8 cellular contexts compared by ENCODE assay signal in genomic region chr4:20395160-20395773, GRCh38.
DNase-seq lines count a peak whose midpoint lies in the region; ATAC-seq and TF ChIP-seq lines count a peak whose summit lies in the region.

No MANE protein-coding gene starts in this region.

- H3K4me3 ChIP-seq in Jurkat, Clone E6-1 (ENCODE audit: low read length) = no peak overlapping the region
- no peak overlapping the region for H3K4me3 ChIP-seq in smooth muscle cell

- H3K4me2 ChIP-seq in smooth muscle cell = no peak overlapping the region

- ATAC-seq in GM19467 (IDR thresholded peaks at IDR 0.05; ENCODE audit: unreplicated experiment) = peak; percentile 74

- DNase-seq in Daoy (ENCODE audit: low read depth) (peak; percentile 45), SK-MEL-5 (ENCODE audit: low read depth, low spot score) (peak; percentile 82), fibroblast of the conjunctiva (ENCODE audit: low read depth) (peak; percentile 14), smooth muscle cell (lab: John Stamatoyannopoulos, UW; ENCODE audit: unreplicated experiment) (no peak), GOT3 (lab: John Stamatoyannopoulos, UW) (no peak), dedifferentiated amniotic fluid mesenchymal stem cell (ENCODE audit: extremely low spot score) (no peak)
- peak; percentile 22 for DNase-seq in Jurkat, Clone E6-1 (ENCODE audit: low read depth, low spot score)

- peak; percentile 54 for TF ChIP-seq CTCF in smooth muscle cell (IDR thresholded peaks at IDR 0.05; ENCODE audit: borderline replicate concordance, insufficient read depth, poor library complexity, severe bottlenecking)

- H3K9ac ChIP-seq in smooth muscle cell (ENCODE audit: low read depth) = no peak overlapping the region

- no peaks in the 10 kb centered on the region for H3K9me3 ChIP-seq in smooth muscle cell (replicated peaks; ENCODE audit: low read depth)

- H3K27ac ChIP-seq in smooth muscle cell (ENCODE audit: low read depth) = no peak overlapping the region

- no peak overlapping the region for H2AFZ ChIP-seq in smooth muscle cell (ENCODE audit: low read depth)

- H3F3A ChIP-seq in smooth muscle cell (ENCODE audit: low read depth) = no peaks in the 10 kb centered on the region

- H3K36me3 ChIP-seq in smooth muscle cell (ENCODE audit: low read depth) = no peaks in the 10 kb centered on the region

- WGBS in smooth muscle cell (ENCODE audit: low lambda C conversion rate) = 18% methylated on average over 3 of the region's 3 CpGs

- no peaks in the 10 kb centered on the region for H3K79me2 ChIP-seq in smooth muscle cell (ENCODE audit: low read depth)

- H4K20me1 ChIP-seq in smooth muscle cell (ENCODE audit: low read depth) = no peaks in the 10 kb centered on the region

- in situ Hi-C loops in SK-MEL-5 (cut with HindIII; ENCODE audit: low pct_unique_long_range_greater_than_20kb, low sequenced_read_pairs) = no loop called here

- peaks cover 9% of the 10 kb centered on the region for H3K4me1 ChIP-seq in smooth muscle cell (ENCODE audit: low read depth)

- H3K27me3 ChIP-seq in smooth muscle cell (ENCODE audit: low read depth) = no peaks in the 10 kb centered on the region

Comparison
In these comparisons a context has a peak if more than half of its experiments do, and no peak if none do; other contexts are left out.
1. DNase-seq: peak in Daoy (single experiment), Jurkat, Clone E6-1 (single experiment), SK-MEL-5 (single experiment) and fibroblast of the conjunctiva (single experiment); none in smooth muscle cell (single experiment), GOT3 (single experiment) and dedifferentiated amniotic fluid mesenchymal stem cell (single experiment).